ENCODE assay signal across 7 cellular contexts in genomic region chr7:102749323-102749786, GRCh38. TPM values are rescaled to one million over a fixed set of nuclear protein-coding genes. Genes with fewer than 3 reads are reported as not detected.
DNase-seq lines count a peak whose midpoint lies in the region; ATAC-seq and TF ChIP-seq lines count a peak whose summit lies in the region.
"Not testable (repeated sequence)": the region's sequence is repeated elsewhere in the genome, so short reads cannot be mapped to it uniquely, and the experiment has no call there.

No MANE protein-coding gene starts in this region.

- TF ChIP-seq EP300 in gastroesophageal sphincter (IDR thresholded peaks at IDR 0.05): not testable (repeated sequence)

- H3K27me3 ChIP-seq in breast epithelium, gastroesophageal sphincter, gastrocnemius medialis: not testable (repeated sequence)

- not testable (repeated sequence) for H3K4me1 ChIP-seq in breast epithelium
- peaks cover 0 to 28% (median 8%) of the 10 kb centered on the region in 3 donors for H3K4me1 ChIP-seq in gastroesophageal sphincter
- peaks cover 15 to 22% of the 10 kb centered on the region in 2 donors for H3K4me1 ChIP-seq in gastrocnemius medialis

- CTCF ChIA-PET in activated CD4-positive, alpha-beta T cell treated with anti-CD3 and anti-CD28 coated beads for 36 hours (lab: Charles Lee): interaction anchor here (0.8 to 1.3 kb wide), 3 partner anchors 313 to 321 kb away, joined by 3 to 7 read pairs (median 3); no protein-coding TSS in a partner anchor

- peak; percentile 16 for DNase-seq in KBM-7
- not testable (repeated sequence) for DNase-seq in activated CD4-positive, alpha-beta T cell treated with anti-CD3 and anti-CD28 coated beads for 36 hours; breast epithelium (ENCODE audit: low spot score in 2 of 2); mesothelial cell of epicardium (ENCODE audit: low spot score in 2 of 2, unreplicated experiment in 2 of 2); gastrocnemius medialis

- H3K36me3 ChIP-seq in breast epithelium, gastroesophageal sphincter, gastrocnemius medialis: not testable (repeated sequence)

- H3K4me1 Mint-ChIP-seq in activated CD4-positive, alpha-beta T cell treated with anti-CD3 and anti-CD28 coated beads for 36 hours: peaks cover 15% of the 10 kb centered on the region
- H3K4me1 Mint-ChIP-seq in mesothelial cell of epicardium: peaks cover 17% of the 10 kb centered on the region

- ATAC-seq in GM18870 (IDR thresholded peaks at IDR 0.05; ENCODE audit: unreplicated experiment): peak; percentile 0
- ATAC-seq in activated CD4-positive, alpha-beta T cell treated with anti-CD3 and anti-CD28 coated beads for 36 hours; gastroesophageal sphincter: not testable (repeated sequence)
- ATAC-seq in gastrocnemius medialis: peak in 1 of 2 donors; percentile 4

- WGBS in gastroesophageal sphincter (ENCODE audit: low coverage in 1 of 2), 2 donors: 22% methylated on average over 5 of the region's 38 CpGs; no CpG with 5 or more reads in 1 of the 2 donors

- not testable (repeated sequence) for TF ChIP-seq POLR2A in breast epithelium (IDR thresholded peaks at IDR 0.05); gastroesophageal sphincter (IDR thresholded peaks at IDR 0.05); gastrocnemius medialis (IDR thresholded peaks at IDR 0.05)

- peak overlapping the region; percentile 80 for H3K27ac Mint-ChIP-seq in activated CD4-positive, alpha-beta T cell treated with anti-CD3 and anti-CD28 coated beads for 36 hours
- peak overlapping the region; percentile 73 for H3K27ac Mint-ChIP-seq in mesothelial cell of epicardium

- H3K9me3 ChIP-seq in breast epithelium, gastroesophageal sphincter, gastrocnemius medialis: not testable (repeated sequence)

- POLR2A ChIA-PET in activated CD4-positive, alpha-beta T cell treated with anti-CD3 and anti-CD28 coated beads for 36 hours (lab: Charles Lee): interaction anchor here (0.6 to 1.2 kb wide), 2 partner anchors 326 to 341 kb away, joined by 3 to 10 read pairs; partner anchors contain the start of genes ARMC10 and FBXL13

- H3K4me3 ChIP-seq in breast epithelium (peak overlapping the region; percentile 57 to 68 (median 60)), gastroesophageal sphincter (peak overlapping the region; percentile 62 to 65), gastrocnemius medialis (peak overlapping the region; percentile 72 to 85 (median 80))

- H3K27me3 Mint-ChIP-seq in activated CD4-positive, alpha-beta T cell treated with anti-CD3 and anti-CD28 coated beads for 36 hours; mesothelial cell of epicardium (ENCODE audit: low read depth): not testable (repeated sequence)

- intact Hi-C loops in activated CD4-positive, alpha-beta T cell treated with anti-CD3 and anti-CD28 coated beads for 36 hours (cut with DNase I, micrococcal nuclease): loop anchor here in 1 of 2 experiments (2.0 to 5.0 kb wide), 3 partner anchors 531 to 593 kb away; partner anchors contain the start of genes DNAJC2 and PMPCB
- intact Hi-C loops in breast epithelium (cut with DNase I; ENCODE audit: low total_unique reads); gastrocnemius medialis (cut with DNase I; ENCODE audit: low total_unique reads): not testable (repeated sequence)

- H3K27ac ChIP-seq in breast epithelium: peak overlapping the region; percentile 73 to 78
- H3K27ac ChIP-seq in gastroesophageal sphincter: peak overlapping the region; percentile 24 to 88 (median 80)
- peak overlapping the region; percentile 79 to 91 (median 90) for H3K27ac ChIP-seq in gastrocnemius medialis

- H3K9me3 Mint-ChIP-seq in activated CD4-positive, alpha-beta T cell treated with anti-CD3 and anti-CD28 coated beads for 36 hours (ENCODE audit: low read depth); mesothelial cell of epicardium: not testable (repeated sequence)

- TF ChIP-seq CTCF in breast epithelium (IDR thresholded peaks at IDR 0.05); gastroesophageal sphincter (IDR thresholded peaks at IDR 0.05); mesothelial cell of epicardium (IDR thresholded peaks at IDR 0.05; ENCODE audit: unreplicated experiment); gastrocnemius medialis (IDR thresholded peaks at IDR 0.05 in 4 of 5, conservative IDR thresholded peaks at IDR 0.05 in 1 of 5): not testable (repeated sequence)

- H3K4me3 Mint-ChIP-seq in activated CD4-positive, alpha-beta T cell treated with anti-CD3 and anti-CD28 coated beads for 36 hours: peak overlapping the region; percentile 84
- peak overlapping the region; percentile 85 for H3K4me3 Mint-ChIP-seq in mesothelial cell of epicardium

- not testable (repeated sequence) for H3K36me3 Mint-ChIP-seq in activated CD4-positive, alpha-beta T cell treated with anti-CD3 and anti-CD28 coated beads for 36 hours (ENCODE audit: low read depth); mesothelial cell of epicardium

- in situ Hi-C loops in KBM-7 (cut with MboI; ENCODE audit: low pct_unique_long_range_greater_than_20kb, low sequenced_read_pairs); gastrocnemius medialis (cut with MboI; ENCODE audit: low sequenced_read_pairs in 4 of 4): not testable (repeated sequence)

RNA-seq across cellular contexts. Expression of gene FAM185A, which starts 0.6 kb away (rescaled TPM):
- 1 to 10 TPM; 7.9 to 8.8 TPM for total RNA-seq in activated CD4-positive, alpha-beta T cell treated with anti-CD3 and anti-CD28 coated beads for 36 hours
- total RNA-seq in breast epithelium (10 to 100 TPM; 10.4 to 22.5 (median 20.3) TPM), gastroesophageal sphincter (10 to 100 TPM in 3 of 4 donors, 1 to 10 TPM in 1; 8.9 to 36.3 (median 13.0) TPM), mesothelial cell of epicardium (11.1 to 12.4 TPM (median 11.6 TPM) in 3 replicates), gastrocnemius medialis (10 to 100 TPM in 3 of 4 donors, 1 to 10 TPM in 1; 9.9 to 28.0 (median 18.9) TPM)
